ENCODE assay signal across 8 cellular contexts in the genomic region with DNA sequence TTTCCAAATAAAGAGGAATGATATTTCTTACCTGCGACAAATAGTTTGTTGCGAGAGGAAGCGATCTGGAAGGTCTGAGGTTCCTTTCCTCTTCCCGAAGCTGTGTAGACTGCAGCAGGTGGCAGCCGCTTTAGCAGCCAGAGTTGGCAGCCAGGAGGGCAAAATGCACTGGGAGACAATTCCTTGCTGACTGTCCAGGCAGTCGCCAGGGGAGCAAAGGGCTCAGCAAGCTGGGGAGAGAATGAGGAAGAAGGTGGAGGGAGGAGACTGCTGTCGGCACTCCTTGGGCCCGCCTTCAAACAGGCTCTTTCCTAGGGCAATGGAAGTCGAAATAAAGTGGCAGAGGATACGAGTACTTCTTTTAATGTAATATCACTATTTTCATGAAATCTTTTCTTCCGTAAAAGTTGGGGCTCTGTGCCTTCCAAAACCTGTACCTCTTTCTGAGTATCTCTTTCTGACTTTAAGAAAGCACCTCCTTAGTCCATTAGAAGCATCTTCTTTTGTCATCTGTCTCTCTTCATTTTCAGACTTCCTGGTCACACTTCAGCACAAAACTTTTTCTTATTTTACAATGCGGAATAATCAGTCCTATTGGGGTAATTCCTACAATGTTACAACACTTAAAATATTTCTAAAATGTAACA. TPM values are rescaled to one million over a fixed set of nuclear protein-coding genes. Genes with fewer than 3 reads are reported as not detected.
DNase-seq lines count a peak whose midpoint lies in the region; ATAC-seq and TF ChIP-seq lines count a peak whose summit lies in the region.

A gene (minus strand): TSS at position 220 of the 647 bp plus-strand sequence. CDS start 9,041 bp downstream, outside the sequence.

- peak within 1 kb of the TSS; percentile 49 for H3K27ac ChIP-seq in GM23248
- H3K27ac ChIP-seq in RWPE2 (ENCODE audit: poor library complexity, severe bottlenecking), result peak within 1 kb of the TSS; percentile 91
- no peak within 1 kb of the TSS for H3K27ac ChIP-seq in trophoblast cell (ENCODE audit: low read depth, low read length)

- ATAC-seq in RWPE2 (ENCODE audit: low read depth) (peak; percentile 90), GM18858 (IDR thresholded peaks at IDR 0.05; ENCODE audit: unreplicated experiment) (no peak)

- H3K4me1 ChIP-seq in GM23248 (ENCODE audit: insufficient read depth) (peaks cover 65% of the 10 kb centered on the region), RWPE2 (ENCODE audit: insufficient read depth, poor library complexity, severe bottlenecking) (peaks cover 54% of the 10 kb centered on the region), trophoblast cell (ENCODE audit: control insufficient read depth in 1 of 2, insufficient read depth in 2 of 2, low read length in 2 of 2) (no peaks in the 10 kb centered on the region)

- H2BK5ac ChIP-seq in trophoblast cell (ENCODE audit: low read depth, low read length, poor library complexity), result no peak within 1 kb of the TSS

- H3K79me2 ChIP-seq in GM23248 (ENCODE audit: insufficient read depth), result peaks cover 48% of the 10 kb centered on the region
- H3K79me2 ChIP-seq in trophoblast cell (ENCODE audit: control insufficient read depth, insufficient read depth, low read length, poor library complexity), result no peaks in the 10 kb centered on the region

- no peaks in the 10 kb centered on the region for H3K36me3 ChIP-seq in GM23248 (ENCODE audit: low read depth)
- peaks cover 32% of the 10 kb centered on the region for H3K36me3 ChIP-seq in RWPE2 (ENCODE audit: low read depth)
- H3K36me3 ChIP-seq in trophoblast cell (ENCODE audit: control insufficient read depth in 1 of 2, insufficient read depth in 2 of 2, low read length in 2 of 2), result no peaks in the 10 kb centered on the region

- H2BK12ac ChIP-seq in trophoblast cell (ENCODE audit: low read length), result no peak within 1 kb of the TSS

- in situ Hi-C loops in GM23248 (cut with MboI), result no loop called here

- H3K9me3 ChIP-seq in GM23248 (ENCODE audit: low read depth) (no peaks in the 10 kb centered on the region), RWPE2 (ENCODE audit: severe bottlenecking) (no peaks in the 10 kb centered on the region), trophoblast cell (ENCODE audit: insufficient read depth, low read depth, low read length) (no peaks in the 10 kb centered on the region)

- no peak within 1 kb of the TSS for H3K23ac ChIP-seq in trophoblast cell (ENCODE audit: low read length)

- no peak within 1 kb of the TSS for H2AK5ac ChIP-seq in trophoblast cell (ENCODE audit: low read length)

- 23% methylated on average over 12 of the region's 12 CpGs for WGBS in GM23248 (ENCODE audit: low coverage in 1 of 2, low lambda C conversion rate in 2 of 2, missing lambda C conversion rate in 2 of 2), 2 experiments
- WGBS in trophoblast cell (ENCODE audit: extremely low coverage, insufficient coverage, insufficient read length), result no CpG with 5 or more reads among the region's 12 CpGs

- H3F3A ChIP-seq in GM23248 (ENCODE audit: insufficient read depth), result peaks cover 43% of the 10 kb centered on the region; the same call in 1 of the 2 replicates

- DNase-seq in GM23248, result peak; percentile 81
- peak; percentile 79 for DNase-seq in RWPE2 (ENCODE audit: low spot score)
- DNase-seq in head of caudate nucleus, result peak in 23 of 42 donors; percentile 7 to 59 (median 28)
- DNase-seq in trophoblast cell, result peak; percentile 52 to 56
- DNase-seq in NCI-H82 treated with DMSO at 0.1 percent for 48 hours (lab: John Stamatoyannopoulos, UW; ENCODE audit: unreplicated experiment), result no peak
- DNase-seq in SW 1271 (lab: John Stamatoyannopoulos, UW), result no peak
- DNase-seq in NAMALWA (ENCODE audit: low spot score), result no peak

- H4K12ac ChIP-seq in trophoblast cell (ENCODE audit: low read depth, low read length), result no peak within 1 kb of the TSS

- no peak within 1 kb of the TSS for H4K8ac ChIP-seq in trophoblast cell (ENCODE audit: low read depth, low read length)

- no peaks in the 10 kb centered on the region for H3K9me2 ChIP-seq in GM23248 (ENCODE audit: insufficient read depth)

- H3K79me1 ChIP-seq in trophoblast cell (ENCODE audit: low read length), result no peaks in the 10 kb centered on the region

- no peak within 1 kb of the TSS for H3K18ac ChIP-seq in trophoblast cell (ENCODE audit: low read length)

- no peak within 1 kb of the TSS for H4K91ac ChIP-seq in trophoblast cell (ENCODE audit: low read depth, low read length)

- H3K4me2 ChIP-seq in GM23248 (ENCODE audit: unreplicated experiment), result peak within 1 kb of the TSS; percentile 87
- H3K4me2 ChIP-seq in trophoblast cell (ENCODE audit: low read length), result no peak within 1 kb of the TSS

- H3K27me3 ChIP-seq in GM23248 (replicated peaks; ENCODE audit: insufficient read depth) (no peaks in the 10 kb centered on the region), RWPE2 (ENCODE audit: insufficient read depth, poor library complexity, severe bottlenecking) (no peaks in the 10 kb centered on the region), trophoblast cell (ENCODE audit: insufficient read depth, low read length) (no peaks in the 10 kb centered on the region)

- H3K4ac ChIP-seq in trophoblast cell (ENCODE audit: low read depth, low read length), result no peak within 1 kb of the TSS

- H3K9ac ChIP-seq in GM23248 (peak within 1 kb of the TSS; percentile 62), trophoblast cell (ENCODE audit: low read length) (no peak within 1 kb of the TSS)

- intact Hi-C loops in head of caudate nucleus (cut with DNase I), result no loop called here

- H3K4me3 ChIP-seq in GM23248, result peak within 1 kb of the TSS; percentile 80
- H3K4me3 ChIP-seq in RWPE2 (ENCODE audit: severe bottlenecking), result peak within 1 kb of the TSS; percentile 42
- H3K4me3 ChIP-seq in trophoblast cell (ENCODE audit: low read depth, low read length), result no peak within 1 kb of the TSS

- peak within 1 kb of the TSS; percentile 86 for H2AFZ ChIP-seq in GM23248
- H2AFZ ChIP-seq in trophoblast cell (ENCODE audit: insufficient read depth, low read length, poor library complexity), result no peak within 1 kb of the TSS

- no peaks in the 10 kb centered on the region for H4K20me1 ChIP-seq in GM23248 (ENCODE audit: insufficient read depth)

- H2BK120ac ChIP-seq in trophoblast cell (ENCODE audit: insufficient read depth, low read length, poor library complexity), result no peak within 1 kb of the TSS

- TF ChIP-seq CTCF in RWPE2 (IDR thresholded peaks at IDR 0.05; ENCODE audit: poor library complexity, severe bottlenecking), result no peak

- H3K14ac ChIP-seq in trophoblast cell (ENCODE audit: low read length), result no peak within 1 kb of the TSS

RNA-seq across cellular contexts. Expression of the gene that starts here (rescaled TPM):
- 58.8 and 62.9 TPM in 2 replicates for total RNA-seq in GM23248 (2014; rRNA removed; shearing (Covaris generic))
- polyA plus RNA-seq in GM23248 (2016; fragmentation: Nextera tagmentation; extraction: Ambion mirVana), result 48.8 and 51.9 TPM in 2 replicates
- 0.63 and 0.82 TPM in 2 replicates for polyA plus RNA-seq in trophoblast cell (2013)

Comparison
In these comparisons a context has a peak if more than half of its experiments do, and no peak if none do; other contexts are left out.
1. DNase-seq: peak in GM23248 (single experiment), RWPE2 (single experiment), head of caudate nucleus (23 of 42) and trophoblast cell (2 of 2); none in NCI-H82 treated with DMSO at 0.1 percent for 48 hours (single experiment), SW 1271 (0 of 2) and NAMALWA (single experiment).